Comparison of ENCODE assay signal across 1 cellular context in genomic region chr7:130875265-130875741, GRCh38.
TF ChIP-seq lines count a peak whose summit lies in the region.

No MANE protein-coding gene starts in this region.

TF ChIP-seq in H1, 55 proteins besides CTCF, POLR2A, EP300 and RAD21 (continued from another document):
- no peak for TF ChIP-seq CHD7 (IDR thresholded peaks at IDR 0.05; ENCODE audit: insufficient replicate concordance, low read length)
- no peak for TF ChIP-seq TBP (IDR thresholded peaks at IDR 0.05; ENCODE audit: low read depth, low read length)
- TF ChIP-seq KDM1A (IDR thresholded peaks at IDR 0.05; ENCODE audit: borderline replicate concordance, low read length): no peak
- no peak for TF ChIP-seq KDM5A (IDR thresholded peaks at IDR 0.05; ENCODE audit: low read length)
- no peak for TF ChIP-seq GTF2F1 (IDR thresholded peaks at IDR 0.05; ENCODE audit: borderline replicate concordance, low read depth, low read length)
- no peak for TF ChIP-seq RXRA (IDR thresholded peaks at IDR 0.05; ENCODE audit: insufficient read depth, low read depth, low read length)
- TF ChIP-seq RBBP5 (IDR thresholded peaks at IDR 0.05; ENCODE audit: borderline replicate concordance, low read depth, low read length): no peak
TF ChIP-seq in H1: peak in this region for 4.
